ENCODE assay signal across 7 cellular contexts in the genomic region with DNA sequence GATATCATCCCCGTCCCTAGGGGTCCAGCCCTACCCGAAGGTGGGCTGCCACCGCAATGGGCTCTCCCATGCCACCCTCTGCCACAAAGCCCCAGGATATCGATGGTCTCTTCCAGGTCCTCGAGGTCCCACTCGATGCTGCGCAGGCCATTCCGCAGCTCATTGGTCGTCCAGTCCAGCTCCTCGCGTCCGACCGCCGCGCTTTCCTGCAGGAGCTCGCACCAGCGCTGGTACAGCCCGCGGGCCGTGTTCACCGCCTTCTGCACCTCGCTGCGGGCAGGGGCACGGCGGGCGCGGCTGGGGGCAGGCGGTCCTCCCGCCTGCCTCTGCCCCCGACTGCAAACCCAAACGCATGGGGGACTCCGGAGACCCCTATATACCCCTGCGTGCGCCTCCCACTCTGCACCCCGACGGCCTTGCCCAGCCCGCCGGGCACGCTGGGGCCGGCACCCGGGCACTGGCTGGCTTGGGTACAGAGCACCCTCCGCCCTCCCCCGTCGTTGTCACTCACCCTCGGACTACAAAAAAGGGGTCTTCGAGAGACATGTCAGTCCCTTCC. TPM values are rescaled to one million over a fixed set of nuclear protein-coding genes. Genes with fewer than 3 reads are reported as not detected.
DNase-seq lines count a peak whose midpoint lies in the region; ATAC-seq and TF ChIP-seq lines count a peak whose summit lies in the region.

No MANE protein-coding gene starts in this region.

- peak overlapping the region; percentile 100 for H3K27ac Mint-ChIP-seq in type B pancreatic cell

- no peaks in the 10 kb centered on the region for H3K27me3 ChIP-seq in SJSA1 (replicated peaks)
- H3K27me3 ChIP-seq in dorsolateral prefrontal cortex = no peaks in the 10 kb centered on the region

- ATAC-seq in HG02943 (IDR thresholded peaks at IDR 0.05; ENCODE audit: low read depth, unreplicated experiment) (peak; percentile 1), HG02610 (IDR thresholded peaks at IDR 0.05; ENCODE audit: unreplicated experiment) (no peak)

- DNase-seq in ELR (ENCODE audit: low read depth) = peak; percentile 76
- DNase-seq in SJSA1 (ENCODE audit: low read depth in 1 of 2, low spot score in 2 of 2) = no peak
- DNase-seq in dorsolateral prefrontal cortex = peak in 4 of 10 donors; percentile 46 to 66 (median 52)
- no peak for DNase-seq in type B pancreatic cell (ENCODE audit: extremely low spot score, unreplicated experiment)

- peaks cover 15% of the 10 kb centered on the region for H3K4me1 ChIP-seq in SJSA1 (replicated peaks)
- H3K4me1 ChIP-seq in mesodermal cell (ENCODE audit: control insufficient read depth, insufficient read depth, low read length, poor library complexity, severe bottlenecking) = no peaks in the 10 kb centered on the region

- H3K4me3 Mint-ChIP-seq in type B pancreatic cell = peak overlapping the region; percentile 99

- H3K4me3 ChIP-seq in SJSA1 (peak overlapping the region; percentile 76), dorsolateral prefrontal cortex (peak overlapping the region; percentile 61 to 98 (median 91)), mesodermal cell (ENCODE audit: extremely low read depth, insufficient read depth, low read length, poor library complexity, severe bottlenecking) (peak overlapping the region; percentile 99)

- H3K36me3 ChIP-seq in SJSA1 = peaks cover 31% of the 10 kb centered on the region
- H3K36me3 ChIP-seq in mesodermal cell (ENCODE audit: control insufficient read depth, insufficient read depth, low read length) = peaks cover 16% of the 10 kb centered on the region

- WGBS in mesodermal cell (ENCODE audit: insufficient coverage in 2 of 2), 2 experiments = 0 to 1% methylated on average over 37 to 43 of the region's 46 CpGs

- H3K9me3 Mint-ChIP-seq in type B pancreatic cell = no peaks in the 10 kb centered on the region

- H3K4me1 Mint-ChIP-seq in type B pancreatic cell (ENCODE audit: unreplicated experiment) = peaks cover 15% of the 10 kb centered on the region

- intact Hi-C loops in dorsolateral prefrontal cortex (cut with DNase I) = loop anchor here (1.0 to 10.0 kb wide), 2 partner anchors 31 to 115 kb away; a partner anchor contains a TSS

- H3K27ac ChIP-seq in SJSA1 = peak overlapping the region; percentile 70
- H3K27ac ChIP-seq in dorsolateral prefrontal cortex = peak overlapping the region; percentile 76 to 99 (median 96)
- H3K27ac ChIP-seq in mesodermal cell (ENCODE audit: low read depth, low read length, severe bottlenecking) = peak overlapping the region; percentile 43

- peaks cover 18% of the 10 kb centered on the region for H3K27me3 Mint-ChIP-seq in type B pancreatic cell

- TF ChIP-seq CTCF in dorsolateral prefrontal cortex (IDR thresholded peaks at IDR 0.05 in 54 of 56, conservative IDR thresholded peaks at IDR 0.05 in 2 of 56; ENCODE audit: low read depth in 1 of 56, partially characterized antibody in 56 of 56) (peak in 1 of 56 donors; percentile 1), type B pancreatic cell (conservative IDR thresholded peaks at IDR 0.05) (no peak)

- H3K9me3 ChIP-seq in SJSA1 (replicated peaks) (no peaks in the 10 kb centered on the region; the same call in 1 of the 2 replicates), mesodermal cell (ENCODE audit: control insufficient read depth, low read length) (no peaks in the 10 kb centered on the region)

- H3K36me3 Mint-ChIP-seq in type B pancreatic cell = peaks cover 17% of the 10 kb centered on the region

RNA-seq across cellular contexts. Expression of a gene that starts 0.5 kb away (rescaled TPM):
- 106 and 125 TPM in 2 replicates for total RNA-seq in SJSA1 (2014; rRNA removed; shearing (Covaris generic))
- 10 to 100 TPM; 21.7 to 50.2 (median 33.8) TPM for total RNA-seq in dorsolateral prefrontal cortex
- polyA plus RNA-seq in mesodermal cell (2013, experiment 1 of 2) = 45.6 TPM
- polyA plus RNA-seq in mesodermal cell (2013, experiment 2 of 2) = 36.3 TPM
- total RNA-seq in type B pancreatic cell (ENCODE audit: low replicate concordance) = 45.2 and 46.8 TPM in 2 replicates

RNA-seq across cellular contexts. Expression of a gene that starts 0.5 kb away (rescaled TPM):
- 12.3 and 25.5 TPM in 2 replicates for total RNA-seq in SJSA1 (2014; rRNA removed; shearing (Covaris generic))
- total RNA-seq in dorsolateral prefrontal cortex (10 to 100 TPM; 15.7 to 43.8 (median 25.6) TPM), type B pancreatic cell (ENCODE audit: low replicate concordance) (103 and 322 TPM in 2 replicates)
- polyA plus RNA-seq in mesodermal cell (2013, experiment 1 of 2) = 106 TPM
- polyA plus RNA-seq in mesodermal cell (2013, experiment 2 of 2) = 66.8 TPM

RNA-seq across cellular contexts. Expression of a gene that starts 31.6 kb away (rescaled TPM):
- 48.9 and 75.9 TPM in 2 replicates for total RNA-seq in SJSA1 (2014; rRNA removed; shearing (Covaris generic))
- 100 to 1,000 TPM in 5 of 120 experiments, 10 to 100 TPM in 115; 54.8 to 122 (median 79.3) TPM for total RNA-seq in dorsolateral prefrontal cortex
- 60.4 TPM for polyA plus RNA-seq in mesodermal cell (2013, experiment 1 of 2)
- polyA plus RNA-seq in mesodermal cell (2013, experiment 2 of 2) = 40.7 TPM
- 66.8 and 77.9 TPM in 2 replicates for total RNA-seq in type B pancreatic cell (ENCODE audit: low replicate concordance)

RNA-seq across cellular contexts. Expression of a gene that starts 33.2 kb away (rescaled TPM):
- total RNA-seq in SJSA1 (2014; rRNA removed; shearing (Covaris generic)) = 29.6 and 49.9 TPM in 2 replicates
- total RNA-seq in dorsolateral prefrontal cortex (10 to 100 TPM; 30.6 to 70.9 (median 40.8) TPM), type B pancreatic cell (ENCODE audit: low replicate concordance) (48.1 and 69.7 TPM in 2 replicates)
- polyA plus RNA-seq in mesodermal cell (2013, experiment 1 of 2) = 36.2 TPM
- polyA plus RNA-seq in mesodermal cell (2013, experiment 2 of 2) = 27.4 TPM

RNA-seq across cellular contexts. Expression of a gene that starts 47.0 kb away (rescaled TPM):
- not detected in 2 replicates for total RNA-seq in SJSA1 (2014; rRNA removed; shearing (Covaris generic))
- 10 to 100 TPM in 2 of 120 experiments, 1 to 10 TPM in 118; 1.0 to 11.8 (median 4.5) TPM for total RNA-seq in dorsolateral prefrontal cortex
- polyA plus RNA-seq in mesodermal cell (2013, experiment 1 of 2) = 14.3 TPM
- polyA plus RNA-seq in mesodermal cell (2013, experiment 2 of 2) = 10.6 TPM
- 0.19 TPM in 1 of 2 replicates, not detected in the other for total RNA-seq in type B pancreatic cell (ENCODE audit: low replicate concordance)

Comparison
In these comparisons a context has a peak if more than half of its experiments do, and no peak if none do; other contexts are left out.
1. H3K27ac ChIP-seq: peak in every context shown above with its lines; median percentile 96 in dorsolateral prefrontal cortex; 70 in SJSA1; 43 in mesodermal cell.